Comparison of ENCODE assay signal across 17 cellular contexts in the genomic region with DNA sequence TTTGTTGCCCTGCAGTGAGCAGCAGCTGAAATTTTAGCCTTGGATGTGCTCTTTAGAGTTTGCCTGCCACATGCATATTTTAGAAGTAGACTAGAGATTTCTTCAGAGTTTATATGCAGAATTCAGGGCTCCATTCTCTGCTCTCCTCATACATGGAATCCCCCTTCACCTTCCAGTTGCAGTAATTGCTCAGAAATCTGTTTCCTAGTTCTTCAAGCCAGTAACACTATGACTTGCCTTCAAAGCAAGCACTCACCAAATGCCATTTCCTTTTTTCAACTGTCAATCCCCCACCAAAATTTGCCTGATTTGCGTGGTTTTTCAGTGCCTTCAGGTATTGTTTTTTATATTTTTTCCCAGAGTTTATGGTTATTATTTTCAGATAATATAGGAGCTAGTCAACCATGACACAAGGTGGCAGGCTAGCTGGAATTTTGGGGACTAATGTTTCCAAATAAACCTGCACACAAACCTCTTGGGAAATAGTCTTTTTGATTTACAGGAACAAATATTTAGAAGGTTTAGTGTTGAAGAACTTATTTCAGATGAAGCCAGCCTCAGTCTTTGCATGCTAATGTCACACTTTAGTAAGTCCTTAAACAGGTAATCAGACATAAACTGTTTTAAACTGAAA.
A peak's percentile ranks its signal among the peaks of the same experiment; 100 is the strongest.
DNase-seq lines count a peak whose midpoint lies in the region; ATAC-seq and TF ChIP-seq lines count a peak whose summit lies in the region.
"Had no signal": no experiment of that assay in that cellular context is flagged by ENCODE, and none has a peak within 500 bp of the region (broad histone marks: within the 10 kb centered on the region; RNA-seq: fewer than 3 reads in every experiment).

No MANE protein-coding gene starts in this region.

- peak; percentile 24 for DNase-seq in GM10266 (ENCODE audit: extremely low spot score)
- peak; percentile 20 for DNase-seq in GM13977 (ENCODE audit: low spot score)
- DNase-seq in left lobe of liver (ENCODE audit: low spot score) = no peak
- no peak for DNase-seq in Right ventricle myocardium inferior (ENCODE audit: missing footprints)
- DNase-seq in HUDEP-2 (lab: John Stamatoyannopoulos, UW; ENCODE audit: unreplicated experiment in 76 of 76) = no peak
- DNase-seq in HEK293T (ENCODE audit: extremely low spot score) = no peak
- DNase-seq in stimulated activated naive CD8-positive, alpha-beta T cell treated with anti-CD3 and anti-CD28 coated beads, Interleukin-15, amount 100 ng/mL, for 72 hours = no peak
- DNase-seq: DMS79, MM.1S, NCI-H1092 treated with DMSO at 0.1 percent for 48 hours, NCI-H146, NCI-H2029 treated with DMSO at 0.1 percent for 48 hours, NCI-H345, NCI-H526, PC-9, T1000 had no signal

- no peaks in the 10 kb centered on the region for H3K4me1 Mint-ChIP-seq in stimulated activated naive CD8-positive, alpha-beta T cell treated with anti-CD3 and anti-CD28 coated beads, Interleukin-15, amount 100 ng/mL, for 72 hours

- CTCF ChIA-PET in HEK293T (lab: Yijun Ruan, JAX) = no interaction called here

- H3K27me3 Mint-ChIP-seq in stimulated activated naive CD8-positive, alpha-beta T cell treated with anti-CD3 and anti-CD28 coated beads, Interleukin-15, amount 100 ng/mL, for 72 hours = peaks cover 22% of the 10 kb centered on the region

- intact Hi-C loops in Right ventricle myocardium inferior (cut with DNase I) = no loop called here

- H3K27ac Mint-ChIP-seq in stimulated activated naive CD8-positive, alpha-beta T cell treated with anti-CD3 and anti-CD28 coated beads, Interleukin-15, amount 100 ng/mL, for 72 hours = no peak overlapping the region

- ATAC-seq in HG02642 (IDR thresholded peaks at IDR 0.05; ENCODE audit: poor library complexity, unreplicated experiment) (peak; percentile 44), left lobe of liver (peak; percentile 68), Right ventricle myocardium inferior (no peak)
- ATAC-seq in stimulated activated naive CD8-positive, alpha-beta T cell treated with anti-CD3 and anti-CD28 coated beads, Interleukin-15, amount 100 ng/mL, for 72 hours = no peak

- in situ Hi-C loops in GM13977 (cut with MboI; ENCODE audit: low pct_unique_long_range_greater_than_20kb, low sequenced_read_pairs, unreplicated experiment) = no loop called here

- POLR2A ChIA-PET in HEK293T (lab: Yijun Ruan, JAX) = no interaction called here

- TF ChIP-seq CTCF in GM10266 (IDR thresholded peaks at IDR 0.05; ENCODE audit: control insufficient read depth, insufficient read depth, low read depth, missing control alignments) (no peak), GM13977 (IDR thresholded peaks at IDR 0.05; ENCODE audit: extremely low read depth, insufficient read depth, missing control alignments) (no peak)

- H3K4me3 Mint-ChIP-seq in stimulated activated naive CD8-positive, alpha-beta T cell treated with anti-CD3 and anti-CD28 coated beads, Interleukin-15, amount 100 ng/mL, for 72 hours = no peak overlapping the region

- no peaks in the 10 kb centered on the region for H3K9me3 Mint-ChIP-seq in stimulated activated naive CD8-positive, alpha-beta T cell treated with anti-CD3 and anti-CD28 coated beads, Interleukin-15, amount 100 ng/mL, for 72 hours

TF ChIP-seq in HEK293T, 16 proteins besides CTCF, POLR2A, EP300 and RAD21:
- TF ChIP-seq NFRKB (IDR thresholded peaks at IDR 0.05) (no peak), HDGF (IDR thresholded peaks at IDR 0.05; ENCODE audit: borderline replicate concordance) (no peak), SP1 (IDR thresholded peaks at IDR 0.05) (no peak), SUZ12 (IDR thresholded peaks at IDR 0.05) (no peak), ELF4 (IDR thresholded peaks at IDR 0.05) (no peak), TARDBP (IDR thresholded peaks at IDR 0.05) (no peak)
- TF ChIP-seq, protein P1, sequence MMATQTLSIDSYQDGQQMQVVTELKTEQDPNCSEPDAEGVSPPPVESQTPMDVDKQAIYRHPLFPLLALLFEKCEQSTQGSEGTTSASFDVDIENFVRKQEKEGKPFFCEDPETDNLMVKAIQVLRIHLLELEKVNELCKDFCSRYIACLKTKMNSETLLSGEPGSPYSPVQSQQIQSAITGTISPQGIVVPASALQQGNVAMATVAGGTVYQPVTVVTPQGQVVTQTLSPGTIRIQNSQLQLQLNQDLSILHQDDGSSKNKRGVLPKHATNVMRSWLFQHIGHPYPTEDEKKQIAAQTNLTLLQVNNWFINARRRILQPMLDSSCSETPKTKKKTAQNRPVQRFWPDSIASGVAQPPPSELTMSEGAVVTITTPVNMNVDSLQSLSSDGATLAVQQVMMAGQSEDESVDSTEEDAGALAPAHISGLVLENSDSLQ (IDR thresholded peaks at IDR 0.05) = no peak

Comparison
In these comparisons a context has a peak if more than half of its experiments do, and no peak if none do; other contexts are left out.
1. DNase-seq: peak in GM10266 (single experiment) and GM13977 (single experiment); none in left lobe of liver (single experiment), Right ventricle myocardium inferior (single experiment), HUDEP-2 (0 of 76), HEK293T (single experiment) and stimulated activated naive CD8-positive, alpha-beta T cell treated with anti-CD3 and anti-CD28 coated beads, Interleukin-15, amount 100 ng/mL, for 72 hours (0 of 2).
2. ATAC-seq: peak in HG02642 (single experiment) and left lobe of liver (single experiment); none in Right ventricle myocardium inferior (single experiment) and stimulated activated naive CD8-positive, alpha-beta T cell treated with anti-CD3 and anti-CD28 coated beads, Interleukin-15, amount 100 ng/mL, for 72 hours (single experiment).